In the genomic region with DNA sequence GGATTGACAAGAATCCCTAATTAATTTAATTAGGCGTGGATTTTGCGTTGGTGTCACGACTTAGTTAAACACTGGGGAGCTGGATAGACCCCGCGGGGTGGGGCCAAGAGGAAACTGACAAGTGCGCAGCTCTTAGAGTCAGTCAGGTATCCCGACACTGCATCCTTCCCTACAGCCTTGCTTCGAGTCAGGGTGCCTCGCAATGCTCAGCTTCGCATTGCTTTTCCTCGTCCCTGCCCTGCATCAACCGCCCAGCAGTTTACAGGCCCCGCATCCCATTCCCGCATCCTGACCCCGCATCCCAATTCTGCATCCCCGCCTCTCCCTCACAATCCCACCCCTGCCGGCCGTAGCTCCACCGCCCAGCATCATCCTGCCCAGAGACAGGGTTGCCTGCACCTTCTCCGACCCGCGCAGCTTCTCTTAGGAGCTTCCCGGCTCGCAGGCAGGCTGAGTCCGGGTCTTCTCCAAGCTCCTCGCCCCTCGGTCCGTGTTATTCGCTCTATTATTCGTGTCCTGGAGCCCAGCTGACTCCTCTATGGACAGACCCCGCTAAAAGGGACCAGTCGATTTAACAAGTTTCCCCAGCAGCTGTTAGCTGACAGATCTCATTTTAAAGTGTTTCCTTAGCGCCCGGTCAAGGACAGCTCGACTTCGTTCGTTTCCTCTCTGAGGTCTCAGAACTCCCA, we compare ENCODE assay signal across 1 cellular context.
A peak's percentile ranks its signal among the peaks of the same experiment; 100 is the strongest.
TF ChIP-seq lines count a peak whose summit lies in the region.

No MANE protein-coding gene starts in this region.

TF ChIP-seq in HEK293, 187 proteins besides CTCF, POLR2A, EP300 and RAD21 (continued from another document):
- peak; percentile 8; the same call in 1 of the 2 replicates for TF ChIP-seq SP3 (tag by site-specific recombination; IDR thresholded peaks at IDR 0.05)
- TF ChIP-seq MZF1 (tag by site-specific recombination; IDR thresholded peaks at IDR 0.05; ENCODE audit: borderline replicate concordance) = peak; percentile 2; the same call in 1 of the 2 replicates
- TF ChIP-seq ZNF548 (tag by site-specific recombination; IDR thresholded peaks at IDR 0.05) = no peak
- peak; percentile 46; the same call in 1 of the 2 replicates for TF ChIP-seq ZNF335 (tag by site-specific recombination; conservative IDR thresholded peaks at IDR 0.05)
- TF ChIP-seq ZNF514 (tag by site-specific recombination; IDR thresholded peaks at IDR 0.05) = no peak
- TF ChIP-seq GLIS2 (tag by site-specific recombination; IDR thresholded peaks at IDR 0.05) = peak; percentile 58; the same call in 1 of the 2 replicates
- no peak for TF ChIP-seq REPIN1 (tag by site-specific recombination; IDR thresholded peaks at IDR 0.05; ENCODE audit: low read depth)
- TF ChIP-seq TRIM28 (IDR thresholded peaks at IDR 0.05; ENCODE audit: borderline replicate concordance, low read length) = peak; percentile 47; the same call in 1 of the 2 replicates
- TF ChIP-seq, protein P1, sequence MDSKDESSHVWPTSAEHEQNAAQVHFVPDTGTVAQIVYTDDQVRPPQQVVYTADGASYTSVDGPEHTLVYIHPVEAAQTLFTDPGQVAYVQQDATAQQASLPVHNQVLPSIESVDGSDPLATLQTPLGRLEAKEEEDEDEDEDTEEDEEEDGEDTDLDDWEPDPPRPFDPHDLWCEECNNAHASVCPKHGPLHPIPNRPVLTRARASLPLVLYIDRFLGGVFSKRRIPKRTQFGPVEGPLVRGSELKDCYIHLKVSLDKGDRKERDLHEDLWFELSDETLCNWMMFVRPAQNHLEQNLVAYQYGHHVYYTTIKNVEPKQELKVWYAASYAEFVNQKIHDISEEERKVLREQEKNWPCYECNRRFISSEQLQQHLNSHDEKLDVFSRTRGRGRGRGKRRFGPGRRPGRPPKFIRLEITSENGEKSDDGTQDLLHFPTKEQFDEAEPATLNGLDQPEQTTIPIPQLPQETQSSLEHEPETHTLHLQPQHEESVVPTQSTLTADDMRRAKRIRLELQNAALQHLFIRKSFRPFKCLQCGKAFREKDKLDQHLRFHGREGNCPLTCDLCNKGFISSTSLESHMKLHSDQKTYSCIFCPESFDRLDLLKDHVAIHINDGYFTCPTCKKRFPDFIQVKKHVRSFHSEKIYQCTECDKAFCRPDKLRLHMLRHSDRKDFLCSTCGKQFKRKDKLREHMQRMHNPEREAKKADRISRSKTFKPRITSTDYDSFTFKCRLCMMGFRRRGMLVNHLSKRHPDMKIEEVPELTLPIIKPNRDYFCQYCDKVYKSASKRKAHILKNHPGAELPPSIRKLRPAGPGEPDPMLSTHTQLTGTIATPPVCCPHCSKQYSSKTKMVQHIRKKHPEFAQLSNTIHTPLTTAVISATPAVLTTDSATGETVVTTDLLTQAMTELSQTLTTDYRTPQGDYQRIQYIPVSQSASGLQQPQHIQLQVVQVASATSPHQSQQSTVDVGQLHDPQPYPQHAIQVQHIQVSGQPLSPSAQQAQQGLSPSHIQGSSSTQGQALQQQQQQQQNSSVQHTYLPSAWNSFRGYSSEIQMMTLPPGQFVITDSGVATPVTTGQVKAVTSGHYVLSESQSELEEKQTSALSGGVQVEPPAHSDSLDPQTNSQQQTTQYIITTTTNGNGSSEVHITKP (tag by site-specific recombination; IDR thresholded peaks at IDR 0.05) = peak; percentile 24
- TF ChIP-seq, protein P2, sequence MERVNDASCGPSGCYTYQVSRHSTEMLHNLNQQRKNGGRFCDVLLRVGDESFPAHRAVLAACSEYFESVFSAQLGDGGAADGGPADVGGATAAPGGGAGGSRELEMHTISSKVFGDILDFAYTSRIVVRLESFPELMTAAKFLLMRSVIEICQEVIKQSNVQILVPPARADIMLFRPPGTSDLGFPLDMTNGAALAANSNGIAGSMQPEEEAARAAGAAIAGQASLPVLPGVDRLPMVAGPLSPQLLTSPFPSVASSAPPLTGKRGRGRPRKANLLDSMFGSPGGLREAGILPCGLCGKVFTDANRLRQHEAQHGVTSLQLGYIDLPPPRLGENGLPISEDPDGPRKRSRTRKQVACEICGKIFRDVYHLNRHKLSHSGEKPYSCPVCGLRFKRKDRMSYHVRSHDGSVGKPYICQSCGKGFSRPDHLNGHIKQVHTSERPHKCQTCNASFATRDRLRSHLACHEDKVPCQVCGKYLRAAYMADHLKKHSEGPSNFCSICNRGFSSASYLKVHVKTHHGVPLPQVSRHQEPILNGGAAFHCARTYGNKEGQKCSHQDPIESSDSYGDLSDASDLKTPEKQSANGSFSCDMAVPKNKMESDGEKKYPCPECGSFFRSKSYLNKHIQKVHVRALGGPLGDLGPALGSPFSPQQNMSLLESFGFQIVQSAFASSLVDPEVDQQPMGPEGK (tag by site-specific recombination; IDR thresholded peaks at IDR 0.05) = no peak
- TF ChIP-seq GLI4 (tag by site-specific recombination; IDR thresholded peaks at IDR 0.05) = no peak
- peak; percentile 44 for TF ChIP-seq FEZF1 (tag by site-specific recombination; IDR thresholded peaks at IDR 0.05)
- no peak for TF ChIP-seq BCL11B (tag by site-specific recombination; IDR thresholded peaks at IDR 0.05; ENCODE audit: low read depth)
- TF ChIP-seq, protein P3, sequence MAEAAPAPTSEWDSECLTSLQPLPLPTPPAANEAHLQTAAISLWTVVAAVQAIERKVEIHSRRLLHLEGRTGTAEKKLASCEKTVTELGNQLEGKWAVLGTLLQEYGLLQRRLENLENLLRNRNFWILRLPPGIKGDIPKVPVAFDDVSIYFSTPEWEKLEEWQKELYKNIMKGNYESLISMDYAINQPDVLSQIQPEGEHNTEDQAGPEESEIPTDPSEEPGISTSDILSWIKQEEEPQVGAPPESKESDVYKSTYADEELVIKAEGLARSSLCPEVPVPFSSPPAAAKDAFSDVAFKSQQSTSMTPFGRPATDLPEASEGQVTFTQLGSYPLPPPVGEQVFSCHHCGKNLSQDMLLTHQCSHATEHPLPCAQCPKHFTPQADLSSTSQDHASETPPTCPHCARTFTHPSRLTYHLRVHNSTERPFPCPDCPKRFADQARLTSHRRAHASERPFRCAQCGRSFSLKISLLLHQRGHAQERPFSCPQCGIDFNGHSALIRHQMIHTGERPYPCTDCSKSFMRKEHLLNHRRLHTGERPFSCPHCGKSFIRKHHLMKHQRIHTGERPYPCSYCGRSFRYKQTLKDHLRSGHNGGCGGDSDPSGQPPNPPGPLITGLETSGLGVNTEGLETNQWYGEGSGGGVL (tag by site-specific recombination; IDR thresholded peaks at IDR 0.05) = no peak
- peak; percentile 69; the same call in 1 of the 2 replicates for TF ChIP-seq IKZF3 (tag by site-specific recombination; IDR thresholded peaks at IDR 0.05)
- no peak for TF ChIP-seq GLIS1 (tag by site-specific recombination; IDR thresholded peaks at IDR 0.05)
- peak; percentile 71 for TF ChIP-seq ZBTB17 (tag by site-specific recombination; IDR thresholded peaks at IDR 0.05)
- TF ChIP-seq ZNF311 (tag by site-specific recombination; IDR thresholded peaks at IDR 0.05; ENCODE audit: borderline replicate concordance) = no peak
- peak; percentile 98 for TF ChIP-seq ZNF223 (tag by site-specific recombination; IDR thresholded peaks at IDR 0.05)
- TF ChIP-seq, protein P4, sequence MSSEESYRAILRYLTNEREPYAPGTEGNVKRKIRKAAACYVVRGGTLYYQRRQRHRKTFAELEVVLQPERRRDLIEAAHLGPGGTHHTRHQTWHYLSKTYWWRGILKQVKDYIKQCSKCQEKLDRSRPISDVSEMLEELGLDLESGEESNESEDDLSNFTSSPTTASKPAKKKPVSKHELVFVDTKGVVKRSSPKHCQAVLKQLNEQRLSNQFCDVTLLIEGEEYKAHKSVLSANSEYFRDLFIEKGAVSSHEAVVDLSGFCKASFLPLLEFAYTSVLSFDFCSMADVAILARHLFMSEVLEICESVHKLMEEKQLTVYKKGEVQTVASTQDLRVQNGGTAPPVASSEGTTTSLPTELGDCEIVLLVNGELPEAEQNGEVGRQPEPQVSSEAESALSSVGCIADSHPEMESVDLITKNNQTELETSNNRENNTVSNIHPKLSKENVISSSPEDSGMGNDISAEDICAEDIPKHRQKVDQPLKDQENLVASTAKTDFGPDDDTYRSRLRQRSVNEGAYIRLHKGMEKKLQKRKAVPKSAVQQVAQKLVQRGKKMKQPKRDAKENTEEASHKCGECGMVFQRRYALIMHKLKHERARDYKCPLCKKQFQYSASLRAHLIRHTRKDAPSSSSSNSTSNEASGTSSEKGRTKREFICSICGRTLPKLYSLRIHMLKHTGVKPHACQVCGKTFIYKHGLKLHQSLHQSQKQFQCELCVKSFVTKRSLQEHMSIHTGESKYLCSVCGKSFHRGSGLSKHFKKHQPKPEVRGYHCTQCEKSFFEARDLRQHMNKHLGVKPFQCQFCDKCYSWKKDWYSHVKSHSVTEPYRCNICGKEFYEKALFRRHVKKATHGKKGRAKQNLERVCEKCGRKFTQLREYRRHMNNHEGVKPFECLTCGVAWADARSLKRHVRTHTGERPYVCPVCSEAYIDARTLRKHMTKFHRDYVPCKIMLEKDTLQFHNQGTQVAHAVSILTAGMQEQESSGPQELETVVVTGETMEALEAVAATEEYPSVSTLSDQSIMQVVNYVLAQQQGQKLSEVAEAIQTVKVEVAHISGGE (tag by site-specific recombination; conservative IDR thresholded peaks at IDR 0.05; ENCODE audit: low read depth) = 0 out of 2 replicates have a peak, but pooled peaks have one; percentile 9
- TF ChIP-seq SP2 (tag by site-specific recombination; IDR thresholded peaks at IDR 0.05) = peak; percentile 53
- TF ChIP-seq ZNF660 (tag by site-specific recombination; IDR thresholded peaks at IDR 0.05) = 0 out of 2 replicates have a peak, but pooled peaks have one; percentile 5
- TF ChIP-seq KLF16 (tag by site-specific recombination; IDR thresholded peaks at IDR 0.05) = no peak
- peak; percentile 96 for TF ChIP-seq ZNF600 (tag by site-specific recombination; IDR thresholded peaks at IDR 0.05)
- TF ChIP-seq ZBTB48 (tag by site-specific recombination; IDR thresholded peaks at IDR 0.05) = peak; percentile 82
- TF ChIP-seq, protein P5, sequence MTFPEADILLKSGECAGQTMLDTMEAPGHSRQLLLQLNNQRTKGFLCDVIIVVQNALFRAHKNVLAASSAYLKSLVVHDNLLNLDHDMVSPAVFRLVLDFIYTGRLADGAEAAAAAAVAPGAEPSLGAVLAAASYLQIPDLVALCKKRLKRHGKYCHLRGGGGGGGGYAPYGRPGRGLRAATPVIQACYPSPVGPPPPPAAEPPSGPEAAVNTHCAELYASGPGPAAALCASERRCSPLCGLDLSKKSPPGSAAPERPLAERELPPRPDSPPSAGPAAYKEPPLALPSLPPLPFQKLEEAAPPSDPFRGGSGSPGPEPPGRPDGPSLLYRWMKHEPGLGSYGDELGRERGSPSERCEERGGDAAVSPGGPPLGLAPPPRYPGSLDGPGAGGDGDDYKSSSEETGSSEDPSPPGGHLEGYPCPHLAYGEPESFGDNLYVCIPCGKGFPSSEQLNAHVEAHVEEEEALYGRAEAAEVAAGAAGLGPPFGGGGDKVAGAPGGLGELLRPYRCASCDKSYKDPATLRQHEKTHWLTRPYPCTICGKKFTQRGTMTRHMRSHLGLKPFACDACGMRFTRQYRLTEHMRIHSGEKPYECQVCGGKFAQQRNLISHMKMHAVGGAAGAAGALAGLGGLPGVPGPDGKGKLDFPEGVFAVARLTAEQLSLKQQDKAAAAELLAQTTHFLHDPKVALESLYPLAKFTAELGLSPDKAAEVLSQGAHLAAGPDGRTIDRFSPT (tag by site-specific recombination; IDR thresholded peaks at IDR 0.05) = no peak
- no peak for TF ChIP-seq ZNF837 (tag by site-specific recombination; IDR thresholded peaks at IDR 0.05)
- TF ChIP-seq BCL11A (tag by site-specific recombination; IDR thresholded peaks at IDR 0.05; ENCODE audit: low read depth) = no peak
- TF ChIP-seq ZNF560 (tag by site-specific recombination; IDR thresholded peaks at IDR 0.05; ENCODE audit: borderline replicate concordance) = no peak
- TF ChIP-seq, protein P6, sequence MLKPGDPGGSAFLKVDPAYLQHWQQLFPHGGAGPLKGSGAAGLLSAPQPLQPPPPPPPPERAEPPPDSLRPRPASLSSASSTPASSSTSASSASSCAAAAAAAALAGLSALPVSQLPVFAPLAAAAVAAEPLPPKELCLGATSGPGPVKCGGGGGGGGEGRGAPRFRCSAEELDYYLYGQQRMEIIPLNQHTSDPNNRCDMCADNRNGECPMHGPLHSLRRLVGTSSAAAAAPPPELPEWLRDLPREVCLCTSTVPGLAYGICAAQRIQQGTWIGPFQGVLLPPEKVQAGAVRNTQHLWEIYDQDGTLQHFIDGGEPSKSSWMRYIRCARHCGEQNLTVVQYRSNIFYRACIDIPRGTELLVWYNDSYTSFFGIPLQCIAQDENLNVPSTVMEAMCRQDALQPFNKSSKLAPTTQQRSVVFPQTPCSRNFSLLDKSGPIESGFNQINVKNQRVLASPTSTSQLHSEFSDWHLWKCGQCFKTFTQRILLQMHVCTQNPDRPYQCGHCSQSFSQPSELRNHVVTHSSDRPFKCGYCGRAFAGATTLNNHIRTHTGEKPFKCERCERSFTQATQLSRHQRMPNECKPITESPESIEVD (tag by site-specific recombination; IDR thresholded peaks at IDR 0.05) = no peak
